30 cellular contexts compared by ENCODE assay signal in the genomic region with DNA sequence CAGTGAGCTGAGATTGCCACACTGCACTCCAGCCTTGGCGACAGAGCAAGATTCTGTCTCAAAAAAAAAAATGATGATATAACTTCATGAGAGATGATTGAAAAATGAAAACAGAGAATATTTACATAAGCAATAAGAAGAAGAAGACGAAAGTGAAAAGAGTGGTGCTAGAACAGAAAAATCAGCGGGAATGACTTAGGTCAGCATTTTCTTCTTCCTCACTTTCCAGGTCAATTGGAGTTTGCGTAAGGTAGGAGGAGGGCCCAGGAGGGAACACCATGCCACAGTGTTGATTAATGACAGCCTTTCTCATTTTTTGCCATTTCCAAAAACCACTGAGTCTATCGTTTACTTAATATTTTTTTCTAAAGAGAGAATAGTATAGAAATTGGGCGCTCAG.
"Had no signal": no experiment of that assay in that cellular context is flagged by ENCODE, and none has a peak within 500 bp of the region (broad histone marks: within the 10 kb centered on the region; RNA-seq: fewer than 3 reads in every experiment).

No MANE protein-coding gene starts in this region.

- H3K9me3 ChIP-seq: ovary, psoas muscle, stomach, thoracic aorta, thyroid gland, upper lobe of left lung, uterus had no signal

- H3K27ac ChIP-seq: neural progenitor cell, ovary, parathyroid adenoma, psoas muscle, skin epidermis, spleen, stomach, thoracic aorta, thyroid gland, tibial nerve, upper lobe of left lung, uterus had no signal

- H3K27me3 Mint-ChIP-seq: stimulated activated memory B cell treated with anti-CD40 and anti-IgM and Interleukin-4, amounts not matched to agents 10 μg/mL and 1 μg/mL and 100 μg/mL, for 72 hours; stimulated activated naive CD8-positive, alpha-beta T cell treated with anti-CD3 and anti-CD28 coated beads, Interleukin-15, Interleukin-2, amounts not matched to agents 100 ng/mL and 50 ng/mL, for 24 hours had no signal

- H3K4me1 ChIP-seq: parathyroid adenoma, psoas muscle, spleen, stomach, thyroid gland, tibial nerve, upper lobe of left lung, uterus had no signal

- H3K4me1 Mint-ChIP-seq: naive B cell; stimulated activated memory B cell treated with anti-CD40 and anti-IgM and Interleukin-4, amounts not matched to agents 10 μg/mL and 1 μg/mL and 100 μg/mL, for 72 hours had no signal

- H3K9ac ChIP-seq: neural progenitor cell, parathyroid adenoma had no signal

- ATAC-seq: naive thymus-derived CD8-positive, alpha-beta T cell; natural killer cell treated with Interleukin-12 subunit alpha and Interleukin-12 subunit beta and Interleukin-15 and Interleukin-18, amount 100 ng/mL, for 72 hours; psoas muscle; right cardiac atrium; sciatic nerve; stimulated activated memory B cell treated with anti-CD40 and anti-IgM and Interleukin-4, amounts not matched to agents 10 μg/mL and 1 μg/mL and 100 μg/mL, for 72 hours had no signal

- H3K4me3 Mint-ChIP-seq: naive B cell; naive thymus-derived CD8-positive, alpha-beta T cell; natural killer cell treated with Interleukin-12 subunit alpha and Interleukin-12 subunit beta and Interleukin-15 and Interleukin-18, amount 100 ng/mL, for 72 hours; neural progenitor cell; stimulated activated memory B cell treated with anti-CD40 and anti-IgM and Interleukin-4, amounts not matched to agents 10 μg/mL and 1 μg/mL and 100 μg/mL, for 72 hours; stimulated activated naive CD8-positive, alpha-beta T cell treated with anti-CD3 and anti-CD28 coated beads, Interleukin-15, Interleukin-2, amounts not matched to agents 100 ng/mL and 50 ng/mL, for 24 hours had no signal

- H3K4me2 ChIP-seq: neural progenitor cell, smooth muscle cell had no signal

- H3K9me3 Mint-ChIP-seq: natural killer cell treated with Interleukin-12 subunit alpha and Interleukin-12 subunit beta and Interleukin-15 and Interleukin-18, amount 100 ng/mL, for 72 hours had no signal

- H3K4me3 ChIP-seq: neural progenitor cell, ovary, psoas muscle, skin epidermis, smooth muscle cell, spleen, stomach, thoracic aorta, thyroid gland, tibial nerve, upper lobe of left lung, uterus had no signal

- H2AFZ ChIP-seq: neural progenitor cell, parathyroid adenoma had no signal

- H3K36me3 Mint-ChIP-seq: naive B cell; naive thymus-derived CD8-positive, alpha-beta T cell; natural killer cell treated with Interleukin-12 subunit alpha and Interleukin-12 subunit beta and Interleukin-15 and Interleukin-18, amount 100 ng/mL, for 72 hours; stimulated activated memory B cell treated with anti-CD40 and anti-IgM and Interleukin-4, amounts not matched to agents 10 μg/mL and 1 μg/mL and 100 μg/mL, for 72 hours had no signal

- H3K27me3 ChIP-seq: neural progenitor cell, ovary, thyroid gland, tibial nerve, upper lobe of left lung, uterus had no signal

- H3K36me3 ChIP-seq: neural progenitor cell, ovary, spleen, stomach, thoracic aorta, thyroid gland, tibial nerve, upper lobe of left lung, uterus had no signal

- H3K27ac Mint-ChIP-seq: naive B cell; naive thymus-derived CD8-positive, alpha-beta T cell; natural killer cell treated with Interleukin-12 subunit alpha and Interleukin-12 subunit beta and Interleukin-15 and Interleukin-18, amount 100 ng/mL, for 72 hours; neural progenitor cell; progenitor cell of endocrine pancreas; stimulated activated memory B cell treated with anti-CD40 and anti-IgM and Interleukin-4, amounts not matched to agents 10 μg/mL and 1 μg/mL and 100 μg/mL, for 72 hours; stimulated activated naive CD8-positive, alpha-beta T cell treated with anti-CD3 and anti-CD28 coated beads, Interleukin-15, Interleukin-2, amounts not matched to agents 100 ng/mL and 50 ng/mL, for 24 hours had no signal

- DNase-seq: naive B cell; naive thymus-derived CD8-positive, alpha-beta T cell; occipital lobe; ovary; posterior cingulate gyrus; psoas muscle; right cardiac atrium; spleen; stimulated activated CD4-positive, alpha-beta T cell treated with anti-CD3 and anti-CD28 coated beads, Interleukin-12 subunit alpha, Interleukin-12 subunit beta, amount 100 ng/mL, for 4 hours; stimulated activated CD4-positive, alpha-beta T cell treated with anti-CD3 and anti-CD28 coated beads, Interleukin-1b, Interleukin-23, amount 100 ng/mL, for 48 hours; stimulated activated CD4-positive, alpha-beta T cell treated with anti-CD3 and anti-CD28 coated beads, Interleukin-4, amount 100 ng/mL, for 1 hour; stimulated activated CD4-positive, alpha-beta T cell treated with anti-CD3 and anti-CD28 coated beads, Interleukin-4, amount 100 ng/mL, for 4 hours; stimulated activated CD8-positive, alpha-beta memory T cell treated with anti-CD3 and anti-CD28 coated beads, Interleukin-4, amount 100 ng/mL, for 48 hours; stimulated activated naive CD4-positive, alpha-beta T cell treated with Interleukin-2 at 50 U/mL for 16 hours; stomach; thyroid gland; trophoblast cell; upper lobe of left lung; uterus had no signal
